35 cellular contexts compared by ENCODE assay signal in the genomic region with DNA sequence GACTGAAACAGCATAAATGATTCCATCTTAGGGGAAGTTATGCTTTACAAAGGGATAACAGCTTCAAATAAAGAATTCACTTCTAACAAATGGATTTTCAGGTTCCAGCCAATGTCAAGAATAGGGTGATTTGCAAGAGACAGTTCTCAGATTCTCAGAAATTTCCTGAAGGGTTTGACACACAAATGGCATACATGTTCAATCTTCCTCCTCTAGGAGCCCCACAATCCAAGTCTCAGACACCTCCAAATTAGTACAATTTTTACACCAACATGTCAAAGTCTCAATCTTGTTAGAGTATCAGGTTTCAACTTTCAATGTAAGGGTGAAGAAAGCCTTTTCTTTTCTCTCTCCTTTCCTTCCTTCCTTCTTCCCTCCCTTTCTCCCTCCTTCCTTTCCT.
"Had no signal": no experiment of that assay in that cellular context is flagged by ENCODE, and none has a peak within 500 bp of the region (broad histone marks: within the 10 kb centered on the region; RNA-seq: fewer than 3 reads in every experiment).

No MANE protein-coding gene starts in this region.

- DNase-seq: Karpas-422, Kasumi-1, MG63, MM.1S, MV-4-11, NCI-H1048, NCI-H1092, NCI-H1092 treated with DMSO at 0.1 percent for 48 hours, NCI-H1105, NCI-H1105 treated with DMSO at 0.1 percent for 48 hours, NCI-H1417, NCI-H1417 treated with DMSO at 0.1 percent for 48 hours, NCI-H1436, NCI-H1436 treated with DMSO at 0.1 percent for 48 hours, NCI-H146, NCI-H1694, NCI-H1694 treated with DMSO at 0.1 percent for 48 hours, NCI-H187, NCI-H187 treated with DMSO at 0.1 percent for 48 hours, NCI-H1930, NCI-H2029, NCI-H2029 treated with DMSO at 0.1 percent for 48 hours, NCI-H2081, NCI-H2081 treated with DMSO at 0.1 percent for 48 hours, NCI-H2107, NCI-H2171, NCI-H2171 treated with DMSO at 0.1 percent for 48 hours, NCI-H2227 treated with DMSO at 0.1 percent for 48 hours, NCI-H226, NCI-H345, NCI-H446, NCI-H446 treated with DMSO at 0.1 percent for 48 hours, NCI-H510A, NCI-H510A treated with DMSO at 0.1 percent for 48 hours had no signal

- H3K9ac ChIP-seq: KMS-11 had no signal

- H3K4me2 ChIP-seq: KMS-11 had no signal

- H3K9me3 ChIP-seq: MG63 had no signal

- H3K27me3 ChIP-seq: MG63 had no signal

- H3K36me3 ChIP-seq: MG63 had no signal

- H3K27ac ChIP-seq: KMS-11 had no signal

- H3K4me3 ChIP-seq: MG63 had no signal
